Comparison of ENCODE assay signal across 8 cellular contexts in the genomic region with DNA sequence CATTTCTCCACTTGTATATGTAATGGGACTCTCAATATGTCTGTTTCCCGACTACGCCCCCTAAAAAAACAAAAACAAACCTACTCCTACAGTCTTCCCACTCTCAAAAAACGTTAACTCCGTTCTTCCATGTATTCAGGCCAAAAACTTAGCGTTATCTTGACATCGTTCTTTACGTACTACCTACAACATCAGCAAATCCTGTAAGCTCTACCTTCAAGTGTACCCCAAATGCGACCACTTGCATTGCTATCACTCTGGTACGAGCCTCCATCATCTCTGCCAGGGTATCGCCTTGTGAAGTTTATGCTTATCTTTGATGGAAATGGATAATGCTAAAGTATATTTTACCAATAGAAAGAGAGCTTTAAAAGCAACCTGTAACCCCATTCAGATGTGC. TPM values are rescaled to one million over a fixed set of nuclear protein-coding genes. Genes with fewer than 3 reads are reported as not detected.
DNase-seq lines count a peak whose midpoint lies in the region; ATAC-seq and TF ChIP-seq lines count a peak whose summit lies in the region.

No MANE protein-coding gene starts in this region.

- peaks cover 22% of the 10 kb centered on the region for H3K4me1 Mint-ChIP-seq in activated naive CD4-positive, alpha-beta T cell treated with anti-CD3 and anti-CD28 coated beads for 36 hours (ENCODE audit: low read depth)

- H3K9me3 ChIP-seq in GM23248 (ENCODE audit: low read depth) = no peaks in the 10 kb centered on the region
- no peaks in the 10 kb centered on the region for H3K9me3 ChIP-seq in SU-DHL-6 (ENCODE audit: insufficient read depth, low read length)
- H3K9me3 ChIP-seq in iPS DF 6.9 (ENCODE audit: control insufficient read depth, insufficient read depth, low read length) = no peaks in the 10 kb centered on the region
- no peaks in the 10 kb centered on the region for H3K9me3 ChIP-seq in stomach

- peaks cover 21% of the 10 kb centered on the region for H3K36me3 Mint-ChIP-seq in activated naive CD4-positive, alpha-beta T cell treated with anti-CD3 and anti-CD28 coated beads for 36 hours (ENCODE audit: low read depth)

- TF ChIP-seq EP300 in stomach (IDR thresholded peaks at IDR 0.05) = no peak

- no peak for TF ChIP-seq CTCF in SU-DHL-6 (IDR thresholded peaks at IDR 0.05; ENCODE audit: insufficient read depth, low read length, poor library complexity, severe bottlenecking)
- TF ChIP-seq CTCF in stomach (IDR thresholded peaks at IDR 0.05) = no peak

- H3F3A ChIP-seq in GM23248 (ENCODE audit: insufficient read depth) = peaks cover 13% of the 10 kb centered on the region
- peaks cover 22% of the 10 kb centered on the region for H3F3A ChIP-seq in SU-DHL-6 (ENCODE audit: insufficient read depth)

- intact Hi-C loops in stomach (cut with DNase I; ENCODE audit: low total_unique reads) = no loop called here
- intact Hi-C loops in activated naive CD4-positive, alpha-beta T cell treated with anti-CD3 and anti-CD28 coated beads for 36 hours (cut with micrococcal nuclease) = loop anchor here (1.0 to 5.0 kb wide), 8 partner anchors 73 to 588 kb away; a partner anchor contains a TSS

- no peak overlapping the region for H3K4me3 Mint-ChIP-seq in activated naive CD4-positive, alpha-beta T cell treated with anti-CD3 and anti-CD28 coated beads for 36 hours

- H3K36me3 ChIP-seq in GM23248 (ENCODE audit: low read depth) (no peaks in the 10 kb centered on the region), SU-DHL-6 (ENCODE audit: low read length) (peaks cover 2% of the 10 kb centered on the region; the same call in 1 of the 2 replicates), iPS DF 6.9 (ENCODE audit: control insufficient read depth, insufficient read depth, low read length) (no peaks in the 10 kb centered on the region), stomach (peaks cover 7 to 28% (median 23%) of the 10 kb centered on the region in 4 donors)

- TF ChIP-seq POLR2A in stomach (IDR thresholded peaks at IDR 0.05) = no peak

- no peaks in the 10 kb centered on the region for H4K20me1 ChIP-seq in GM23248 (ENCODE audit: insufficient read depth)
- H4K20me1 ChIP-seq in SU-DHL-6 (ENCODE audit: low read depth, low read length) = no peaks in the 10 kb centered on the region

- no peaks in the 10 kb centered on the region for H3K27me3 Mint-ChIP-seq in activated naive CD4-positive, alpha-beta T cell treated with anti-CD3 and anti-CD28 coated beads for 36 hours (ENCODE audit: low read depth)

- H3K9me2 ChIP-seq in GM23248 (ENCODE audit: insufficient read depth) = no peaks in the 10 kb centered on the region
- no peaks in the 10 kb centered on the region for H3K9me2 ChIP-seq in SU-DHL-6 (replicated peaks; ENCODE audit: insufficient read depth, low read length)

- peak overlapping the region; percentile 97 for H3K4me2 ChIP-seq in GM23248 (ENCODE audit: unreplicated experiment)
- peak overlapping the region; percentile 84 for H3K4me2 ChIP-seq in SU-DHL-6 (ENCODE audit: low read depth, low read length, poor library complexity, severe bottlenecking)

- H3K27me3 ChIP-seq in GM23248 (replicated peaks; ENCODE audit: insufficient read depth) (no peaks in the 10 kb centered on the region), SU-DHL-6 (ENCODE audit: low read length) (no peaks in the 10 kb centered on the region), iPS DF 6.9 (ENCODE audit: control insufficient read depth, insufficient read depth, low read length) (no peaks in the 10 kb centered on the region), stomach (no peaks in the 10 kb centered on the region)

- DNase-seq in GM23248 = no peak
- no peak for DNase-seq in iPS DF 6.9 (ENCODE audit: low read depth, low spot score)
- no peak for DNase-seq in stomach
- DNase-seq in NCI-H226 = no peak
- no peak for DNase-seq in activated naive CD4-positive, alpha-beta T cell treated with anti-CD3 and anti-CD28 coated beads for 36 hours

- H3K4me3 ChIP-seq in GM23248 (peak overlapping the region; percentile 82), SU-DHL-6 (ENCODE audit: insufficient read depth, low read length, poor library complexity, severe bottlenecking) (peak overlapping the region; percentile 80), iPS DF 6.9 (ENCODE audit: low read length) (peak overlapping the region; percentile 59; the same call in 1 of the 2 replicates), stomach (peak overlapping the region; percentile 83 to 97 (median 90))

- H3K4me1 ChIP-seq in GM23248 (ENCODE audit: insufficient read depth) = peaks cover 23% of the 10 kb centered on the region
- H3K4me1 ChIP-seq in iPS DF 6.9 (ENCODE audit: control insufficient read depth, insufficient read depth, low read length) = no peaks in the 10 kb centered on the region
- peaks cover 24 to 52% (median 45%) of the 10 kb centered on the region in 4 donors for H3K4me1 ChIP-seq in stomach

- ATAC-seq in GM21390 (IDR thresholded peaks at IDR 0.05; ENCODE audit: unreplicated experiment) (no peak), HG03025 (IDR thresholded peaks at IDR 0.05; ENCODE audit: low FRiP score, unreplicated experiment) (no peak)

- in situ Hi-C loops in GM23248 (cut with MboI) = no loop called here

- 1 to 3% methylated on average over 10 of the region's 10 CpGs for WGBS in GM23248 (ENCODE audit: low coverage in 1 of 2, low lambda C conversion rate in 2 of 2, missing lambda C conversion rate in 2 of 2), 2 experiments
- WGBS in iPS DF 6.9 (ENCODE audit: insufficient coverage, insufficient read length) = no CpG with 5 or more reads among the region's 10 CpGs
- WGBS in stomach, 5 donors = 1 to 3% (median 1%) methylated on average over 10 of the region's 10 CpGs

- CTCF ChIA-PET in activated naive CD4-positive, alpha-beta T cell treated with anti-CD3 and anti-CD28 coated beads for 36 hours (lab: Charles Lee) = interaction anchor here (1.5 kb wide), 1 partner anchor 83 kb away, joined by 4 read pairs; no protein-coding TSS in a partner anchor

- peak overlapping the region; percentile 80 for H3K9ac ChIP-seq in GM23248
- H3K9ac ChIP-seq in SU-DHL-6 (ENCODE audit: low read length) = peak overlapping the region; percentile 77

- H3K27ac Mint-ChIP-seq in activated naive CD4-positive, alpha-beta T cell treated with anti-CD3 and anti-CD28 coated beads for 36 hours = no peak overlapping the region

- peak overlapping the region; percentile 96 for H2AFZ ChIP-seq in GM23248
- H2AFZ ChIP-seq in SU-DHL-6 (ENCODE audit: low read depth, low read length, severe bottlenecking) = peak overlapping the region; percentile 78

- no peaks in the 10 kb centered on the region for H3K9me3 Mint-ChIP-seq in activated naive CD4-positive, alpha-beta T cell treated with anti-CD3 and anti-CD28 coated beads for 36 hours

- peaks cover 46% of the 10 kb centered on the region for H3K79me2 ChIP-seq in GM23248 (ENCODE audit: insufficient read depth)
- peaks cover 21% of the 10 kb centered on the region; the same call in 1 of the 2 replicates for H3K79me2 ChIP-seq in SU-DHL-6 (ENCODE audit: insufficient read depth, low read length)

- H3K27ac ChIP-seq in GM23248 (peak overlapping the region; percentile 44), SU-DHL-6 (ENCODE audit: low read depth, low read length) (peak overlapping the region; percentile 16), iPS DF 6.9 (ENCODE audit: low read length) (no peak overlapping the region), stomach (peak overlapping the region in 4 of 5 donors; percentile 80 to 88 (median 86))

RNA-seq across cellular contexts. Expression of a gene that starts 0.5 kb away (rescaled TPM):
- 7.2 and 8.6 TPM in 2 replicates for total RNA-seq in GM23248 (2014; rRNA removed; shearing (Covaris generic))
- 4.4 and 4.9 TPM in 2 replicates for polyA plus RNA-seq in GM23248 (2016; fragmentation: Nextera tagmentation; extraction: Ambion mirVana)
- total RNA-seq in stomach = 1 to 10 TPM in 4 of 5 donors, under 1 TPM in 1; 0.45 to 7.9 (median 4.8) TPM
- 1 to 10 TPM; 2.2 to 6.7 (median 4.7) TPM for polyA plus RNA-seq in stomach
- total RNA-seq in activated naive CD4-positive, alpha-beta T cell treated with anti-CD3 and anti-CD28 coated beads for 36 hours = 10 to 100 TPM in 1 of 2 experiments, 1 to 10 TPM in 1; 9.8 to 10.4 TPM

RNA-seq across cellular contexts. Expression of a gene that starts 0.6 kb away (rescaled TPM):
- total RNA-seq in GM23248 (2014; rRNA removed; shearing (Covaris generic)) = 17.0 and 21.4 TPM in 2 replicates
- polyA plus RNA-seq in GM23248 (2016; fragmentation: Nextera tagmentation; extraction: Ambion mirVana) (4.7 and 5.3 TPM in 2 replicates), stomach (1 to 10 TPM; 3.2 to 6.1 (median 4.3) TPM)
- total RNA-seq in stomach = 10 to 100 TPM; 24.8 to 95.1 (median 53.1) TPM
- 10 to 100 TPM; 15.5 to 15.8 TPM for total RNA-seq in activated naive CD4-positive, alpha-beta T cell treated with anti-CD3 and anti-CD28 coated beads for 36 hours
